ENCODE assay signal across 22 cellular contexts in the genomic region with DNA sequence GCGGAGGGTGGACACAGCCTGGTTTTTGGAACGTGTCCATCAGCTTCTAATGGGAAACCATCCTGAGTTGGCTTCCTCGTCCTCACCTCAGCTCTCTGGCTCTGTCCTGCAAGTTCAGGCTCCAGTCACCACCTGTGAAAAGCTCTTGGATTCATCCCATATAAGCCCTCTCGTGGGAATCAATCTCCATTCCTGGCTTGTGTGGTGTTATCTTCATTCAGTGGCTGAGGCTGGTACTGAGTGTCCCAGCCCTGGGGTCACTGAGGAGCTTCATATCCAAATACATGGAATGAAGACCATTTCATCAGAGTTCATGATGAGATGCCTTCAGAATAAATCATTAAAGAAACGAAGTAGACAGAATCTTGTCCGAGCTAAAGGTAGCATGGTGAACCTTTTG.
DNase-seq lines count a peak whose midpoint lies in the region; ATAC-seq and TF ChIP-seq lines count a peak whose summit lies in the region.
"Had no signal": no experiment of that assay in that cellular context is flagged by ENCODE, and none has a peak within 500 bp of the region (broad histone marks: within the 10 kb centered on the region; RNA-seq: fewer than 3 reads in every experiment).

No MANE protein-coding gene starts in this region.

- WGBS in psoas muscle, 3 donors: 32 to 68% (median 44%) methylated on average over 6 of the region's 6 CpGs

- ATAC-seq in left ventricle myocardium superior (peak; percentile 35), Right ventricle myocardium inferior (no peak), psoas muscle (peak in 3 of 4 donors; percentile 42 to 72 (median 65)), GM18873 (IDR thresholded peaks at IDR 0.05; ENCODE audit: low FRiP score, unreplicated experiment) (no peak)

- DNase-seq in left ventricle myocardium superior (no peak), Right ventricle myocardium inferior (ENCODE audit: missing footprints) (no peak), cerebellar cortex (ENCODE audit: low spot score) (peak; percentile 21), psoas muscle (no peak), NCI-H1930 (lab: John Stamatoyannopoulos, UW) (no peak)
- DNase-seq: 8988T; ACHN; BE2C; C1 segment of cervical spinal cord; CD4-positive, alpha-beta memory T cell; CD4-positive, CD25-positive, alpha-beta regulatory T cell; CD8-positive, alpha-beta memory T cell; COR-L47; DMS 273 treated with DMSO at 0.1 percent for 48 hours; DMS153; DMS53; DMS79; DND-41; EL; GF-D8 had no signal

- TF ChIP-seq CTCF in psoas muscle (IDR thresholded peaks at IDR 0.05): no peak

- peaks cover 33% of the 10 kb centered on the region for H3K4me1 ChIP-seq in psoas muscle
- H3K4me1 ChIP-seq: BE2C, BLaER1 had no signal

- H3K27me3 ChIP-seq in psoas muscle (ENCODE audit: insufficient read depth in 3 of 3, low read length in 2 of 3): no peaks in the 10 kb centered on the region
- H3K27me3 ChIP-seq: BE2C, BLaER1 had no signal

- no peak overlapping the region for H3K4me3 ChIP-seq in psoas muscle
- H3K4me3 ChIP-seq: BLaER1 had no signal

- no peaks in the 10 kb centered on the region for H3K9me3 ChIP-seq in psoas muscle
- H3K9me3 ChIP-seq: BE2C, BLaER1 had no signal

- intact Hi-C loops in left ventricle myocardium superior (cut with micrococcal nuclease): no loop called here
- intact Hi-C loops in Right ventricle myocardium inferior (cut with DNase I): no loop called here
- intact Hi-C loops in psoas muscle (cut with DNase I): no loop called here

- no peak overlapping the region for H3K27ac ChIP-seq in psoas muscle
- H3K27ac ChIP-seq: BLaER1 had no signal

- H3K36me3 ChIP-seq in psoas muscle (ENCODE audit: insufficient read depth in 1 of 2, low read depth in 1 of 2): peaks cover 0 to 19% of the 10 kb centered on the region in 2 donors
- H3K36me3 ChIP-seq: BE2C, BLaER1 had no signal

Comparison
In these comparisons a context has a peak if more than half of its experiments do, and no peak if none do; other contexts are left out.
1. ATAC-seq: peak in left ventricle myocardium superior (single experiment) and psoas muscle (3 of 4); none in Right ventricle myocardium inferior (single experiment) and GM18873 (single experiment).